Comparison of ENCODE assay signal across 30 cellular contexts in genomic region chr5:171322527-171322926, GRCh38. TPM values are rescaled to one million over a fixed set of nuclear protein-coding genes. Genes with fewer than 3 reads are reported as not detected.
"Had no signal": no experiment of that assay in that cellular context is flagged by ENCODE, and none has a peak within 500 bp of the region (broad histone marks: within the 10 kb centered on the region; RNA-seq: fewer than 3 reads in every experiment).

No MANE protein-coding gene starts in this region.

- DNase-seq: colonic mucosa; cortex of kidney; dermis blood vessel endothelial cell; dorsolateral prefrontal cortex; effector CD4-positive, alpha-beta T cell; effector CD8-positive, alpha-beta T cell; effector memory CD4-positive, alpha-beta T cell; effector memory CD8-positive, alpha-beta T cell; endodermal cell; erythroblast; esophagus squamous epithelium; foreskin fibroblast; foreskin keratinocyte; foreskin melanocyte; gastrocnemius medialis; glutamatergic neuron; head of caudate nucleus; heart left ventricle; heart right ventricle had no signal

- H3K9me3 ChIP-seq: colonic mucosa, esophagus muscularis mucosa, esophagus squamous epithelium, gastrocnemius medialis, gastroesophageal sphincter, heart left ventricle, heart right ventricle had no signal

- H3K4me1 ChIP-seq: colonic mucosa, esophagus squamous epithelium, foreskin keratinocyte, gastrocnemius medialis, heart right ventricle had no signal

- H3K27ac ChIP-seq: colonic mucosa, coronary artery, dorsolateral prefrontal cortex, epithelial cell of prostate, esophagus muscularis mucosa, esophagus squamous epithelium, foreskin keratinocyte, gastrocnemius medialis, gastroesophageal sphincter, heart left ventricle, heart right ventricle, hepatocyte had no signal

- H3K79me2 ChIP-seq: hepatocyte had no signal

- H3K36me3 ChIP-seq: colonic mucosa, esophagus muscularis mucosa, esophagus squamous epithelium, gastrocnemius medialis, gastroesophageal sphincter, heart left ventricle, heart right ventricle had no signal

- H3K4me3 ChIP-seq: colonic mucosa, coronary artery, dorsolateral prefrontal cortex, esophagus muscularis mucosa, esophagus squamous epithelium, gastrocnemius medialis, gastroesophageal sphincter, heart left ventricle, heart right ventricle, hepatocyte had no signal

- FAIRE-seq: endometrium, endothelial cell of umbilical vein, frontal cortex had no signal

- ATAC-seq: effector memory CD8-positive, alpha-beta T cell; esophagus mucosa; foreskin keratinocyte; gastrocnemius medialis; gastroesophageal sphincter; heart left ventricle; heart right ventricle had no signal

- H3K4me2 ChIP-seq: hepatocyte had no signal

- H2AFZ ChIP-seq: hepatocyte had no signal

RNA-seq across cellular contexts. Expression of gene TLX3, which starts 13.5 kb away (rescaled TPM):
- polyA plus RNA-seq: endothelial cell of umbilical vein, esophagus, fibroblast of lung, heart left ventricle, heart right ventricle had no signal
